ENCODE assay signal across 8 cellular contexts in the genomic region with DNA sequence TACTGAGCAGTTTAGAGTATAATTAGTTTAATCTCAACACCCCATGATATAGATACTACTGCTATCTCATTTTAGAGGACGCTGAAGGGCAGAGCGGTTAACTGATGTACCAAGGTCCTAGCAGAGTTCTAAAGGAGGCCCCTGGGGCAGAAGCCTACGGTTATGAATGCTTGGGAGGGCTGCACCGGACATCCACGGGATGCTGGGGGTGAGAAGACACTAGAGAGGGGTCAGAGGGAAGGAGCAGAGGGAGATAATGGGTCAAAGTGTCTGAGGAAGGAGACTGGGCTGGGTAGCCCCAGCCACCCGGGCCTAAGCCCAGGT. TPM values are rescaled to one million over a fixed set of nuclear protein-coding genes. Genes with fewer than 3 reads are reported as not detected.
DNase-seq lines count a peak whose midpoint lies in the region; ATAC-seq and TF ChIP-seq lines count a peak whose summit lies in the region.

No MANE protein-coding gene starts in this region.

- H3K4me3 Mint-ChIP-seq in endothelial cell (ENCODE audit: unreplicated experiment), result peak overlapping the region; percentile 89
- H3K4me3 Mint-ChIP-seq in progenitor cell of endocrine pancreas (ENCODE audit: low read depth), result peak overlapping the region; percentile 99

- DNase-seq in MG63, result no peak
- no peak for DNase-seq in endothelial cell (ENCODE audit: low spot score)
- DNase-seq in progenitor cell of endocrine pancreas (ENCODE audit: low spot score, unreplicated experiment), result no peak
- no peak for DNase-seq in GM03348 (ENCODE audit: low spot score)
- DNase-seq in NCI-H1694 (lab: John Stamatoyannopoulos, UW), result no peak

- H3K4me1 Mint-ChIP-seq in endothelial cell (ENCODE audit: unreplicated experiment), result peaks cover 13% of the 10 kb centered on the region
- H3K4me1 Mint-ChIP-seq in progenitor cell of endocrine pancreas (ENCODE audit: low read depth), result peaks cover 12% of the 10 kb centered on the region

- ATAC-seq in GM18502 (IDR thresholded peaks at IDR 0.05; ENCODE audit: poor library complexity, unreplicated experiment), result peak; percentile 0
- ATAC-seq in GM21717 (IDR thresholded peaks at IDR 0.05; ENCODE audit: unreplicated experiment), result no peak
- no peak for ATAC-seq in GM21447 (IDR thresholded peaks at IDR 0.05; ENCODE audit: unreplicated experiment)

- no peaks in the 10 kb centered on the region for H3K9me3 ChIP-seq in MG63

- H3K27ac Mint-ChIP-seq in endothelial cell (ENCODE audit: unreplicated experiment), result no peak overlapping the region
- peak overlapping the region; percentile 90 for H3K27ac Mint-ChIP-seq in progenitor cell of endocrine pancreas

- no peaks in the 10 kb centered on the region for H3K36me3 Mint-ChIP-seq in endothelial cell (ENCODE audit: low read depth, unreplicated experiment)
- peaks cover 6% of the 10 kb centered on the region for H3K36me3 Mint-ChIP-seq in progenitor cell of endocrine pancreas (ENCODE audit: insufficient read depth)

- peak overlapping the region; percentile 78; the same call in 1 of the 2 replicates for H3K4me3 ChIP-seq in MG63

- H3K36me3 ChIP-seq in MG63, result no peaks in the 10 kb centered on the region

- TF ChIP-seq CTCF in endothelial cell (IDR thresholded peaks at IDR 0.05; ENCODE audit: unreplicated experiment) (no peak), progenitor cell of endocrine pancreas (IDR thresholded peaks at IDR 0.05; ENCODE audit: unreplicated experiment) (no peak)

- H3K27me3 ChIP-seq in MG63, result no peaks in the 10 kb centered on the region

- H3K9me3 Mint-ChIP-seq in endothelial cell (ENCODE audit: unreplicated experiment), result no peaks in the 10 kb centered on the region
- no peaks in the 10 kb centered on the region for H3K9me3 Mint-ChIP-seq in progenitor cell of endocrine pancreas (ENCODE audit: low read depth)

- H3K27me3 Mint-ChIP-seq in endothelial cell (ENCODE audit: unreplicated experiment) (peaks cover 11% of the 10 kb centered on the region), progenitor cell of endocrine pancreas (no peaks in the 10 kb centered on the region)

RNA-seq across cellular contexts. Expression of a gene that starts 1.6 kb away (rescaled TPM):
- total RNA-seq in MG63 (2014; rRNA removed; shearing (Covaris generic); ENCODE audit: low replicate concordance), result 18.4 and 37.0 TPM in 2 replicates
- total RNA-seq in endothelial cell (ENCODE audit: unreplicated experiment), result 20.4 TPM
- total RNA-seq in progenitor cell of endocrine pancreas, result 22.0 and 29.7 TPM in 2 replicates

RNA-seq across cellular contexts. Expression of a gene that starts 56.3 kb away (rescaled TPM):
- total RNA-seq in MG63 (2014; rRNA removed; shearing (Covaris generic); ENCODE audit: low replicate concordance), result 20.3 and 26.4 TPM in 2 replicates
- 14.3 TPM for total RNA-seq in endothelial cell (ENCODE audit: unreplicated experiment)
- total RNA-seq in progenitor cell of endocrine pancreas, result 22.7 and 23.6 TPM in 2 replicates
